8 cellular contexts compared by ENCODE assay signal in the genomic region with DNA sequence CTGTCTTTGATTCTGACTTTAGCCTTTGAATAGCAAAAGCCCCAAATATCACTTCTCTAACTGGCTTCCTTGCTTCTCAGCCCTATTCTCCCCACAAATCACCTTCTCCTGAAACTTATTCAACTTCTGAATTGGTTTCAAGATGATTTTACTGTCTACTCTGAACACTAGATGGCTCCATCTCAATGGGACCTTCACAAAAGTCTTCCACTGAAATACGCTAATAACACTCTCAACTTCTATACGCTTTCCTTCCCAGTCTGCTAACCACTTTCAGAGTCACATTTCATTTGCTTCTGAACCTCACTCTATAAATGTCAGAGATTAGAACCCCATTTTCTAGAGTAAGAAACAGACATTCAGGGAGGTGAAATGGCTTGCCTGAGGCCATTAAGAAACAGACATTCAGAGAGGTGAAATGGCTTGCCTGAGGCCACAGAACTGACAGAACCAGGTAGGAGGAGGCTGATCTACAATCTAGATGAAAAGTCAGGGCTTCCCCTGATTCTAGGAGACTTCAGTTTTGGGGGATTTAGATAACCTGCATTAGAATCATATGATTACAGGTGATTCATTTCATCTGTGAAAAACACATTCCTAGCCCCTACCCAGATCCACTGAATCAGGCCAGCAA. TPM values are rescaled to one million over a fixed set of nuclear protein-coding genes. Genes with fewer than 3 reads are reported as not detected.
A peak's percentile ranks its signal among the peaks of the same experiment; 100 is the strongest.
DNase-seq lines count a peak whose midpoint lies in the region; ATAC-seq and TF ChIP-seq lines count a peak whose summit lies in the region.

No MANE protein-coding gene starts in this region.

- peaks cover 76% of the 10 kb centered on the region for H3K36me3 ChIP-seq in GM23338 (ENCODE audit: insufficient read depth)

- no peaks in the 10 kb centered on the region for H3K27me3 ChIP-seq in GM23338 (ENCODE audit: insufficient read depth)

- peaks cover 32% of the 10 kb centered on the region for H3K36me3 Mint-ChIP-seq in GM23338 (ENCODE audit: low read depth)

- H3K4me1 ChIP-seq in GM23338 (ENCODE audit: insufficient read depth): no peaks in the 10 kb centered on the region

- H3F3A ChIP-seq in GM23338 (replicated peaks; ENCODE audit: low read depth): 0 out of 2 replicates have a peak, but pooled peaks cover 4% of the 10 kb centered on the region

- no peak overlapping the region for H3K4me2 ChIP-seq in GM23338

- peak; percentile 47 to 50 for TF ChIP-seq CTCF in GM23338 (conservative IDR thresholded peaks at IDR 0.05; ENCODE audit: low read depth in 2 of 2)

- H3K27me3 Mint-ChIP-seq in GM23338 (ENCODE audit: insufficient read depth, low read depth, poor library complexity): peaks cover 3% of the 10 kb centered on the region

- H3K4me3 Mint-ChIP-seq in GM23338: no peak overlapping the region

- no peaks in the 10 kb centered on the region for H3K9me3 Mint-ChIP-seq in GM23338

- H3K27ac ChIP-seq in GM23338 (ENCODE audit: low read depth): no peak overlapping the region

- no peaks in the 10 kb centered on the region for H3K4me1 Mint-ChIP-seq in GM23338

- H3K4me3 ChIP-seq in GM23338: no peak overlapping the region

- peaks cover 41% of the 10 kb centered on the region for H4K20me1 ChIP-seq in GM23338 (replicated peaks; ENCODE audit: insufficient read depth)

- H2AFZ ChIP-seq in GM23338: no peak overlapping the region

- H3K79me2 ChIP-seq in GM23338 (replicated peaks; ENCODE audit: insufficient read depth): peaks cover 50% of the 10 kb centered on the region

- no peak for ATAC-seq in GM23338

- H3K9me2 ChIP-seq in GM23338 (ENCODE audit: insufficient read depth): no peaks in the 10 kb centered on the region

- no peak overlapping the region for H3K27ac Mint-ChIP-seq in GM23338

- DNase-seq in Ammon's horn (ENCODE audit: low spot score): peak; percentile 78
- peak; percentile 48 for DNase-seq in GM23338 (ENCODE audit: low spot score)
- peak; percentile 27 for DNase-seq in SW480 (ENCODE audit: low spot score)
- peak; percentile 42 for DNase-seq in foreskin melanocyte
- DNase-seq in putamen (ENCODE audit: low spot score): peak; percentile 59
- DNase-seq in NCI-H1417 treated with DMSO at 0.1 percent for 48 hours (lab: John Stamatoyannopoulos, UW): no peak
- no peak for DNase-seq in HuH-7.5 (ENCODE audit: low spot score)
- DNase-seq in NCI-H1436 treated with DMSO at 0.1 percent for 48 hours (lab: John Stamatoyannopoulos, UW): no peak

TF ChIP-seq in GM23338, 12 proteins besides CTCF, POLR2A, EP300 and RAD21 (continues in another document):
- TF ChIP-seq CREB1 (CRISPR knock-in tag; IDR thresholded peaks at IDR 0.05; ENCODE audit: low read depth) (no peak), ZNF331 (CRISPR knock-in tag; IDR thresholded peaks at IDR 0.05; ENCODE audit: low read depth) (no peak), STAT1 (IDR thresholded peaks at IDR 0.05; ENCODE audit: unreplicated experiment) (no peak), POLR2AphosphoS5 (IDR thresholded peaks at IDR 0.05; ENCODE audit: low read depth) (no peak), NANOG (IDR thresholded peaks at IDR 0.05; ENCODE audit: borderline replicate concordance) (no peak), ZNF114 (CRISPR knock-in tag; IDR thresholded peaks at IDR 0.05) (no peak), EZH2 (IDR thresholded peaks at IDR 0.05; ENCODE audit: low read depth, unreplicated experiment) (no peak), JUNB (IDR thresholded peaks at IDR 0.05; ENCODE audit: unreplicated experiment) (no peak)
- TF ChIP-seq, protein P1, sequence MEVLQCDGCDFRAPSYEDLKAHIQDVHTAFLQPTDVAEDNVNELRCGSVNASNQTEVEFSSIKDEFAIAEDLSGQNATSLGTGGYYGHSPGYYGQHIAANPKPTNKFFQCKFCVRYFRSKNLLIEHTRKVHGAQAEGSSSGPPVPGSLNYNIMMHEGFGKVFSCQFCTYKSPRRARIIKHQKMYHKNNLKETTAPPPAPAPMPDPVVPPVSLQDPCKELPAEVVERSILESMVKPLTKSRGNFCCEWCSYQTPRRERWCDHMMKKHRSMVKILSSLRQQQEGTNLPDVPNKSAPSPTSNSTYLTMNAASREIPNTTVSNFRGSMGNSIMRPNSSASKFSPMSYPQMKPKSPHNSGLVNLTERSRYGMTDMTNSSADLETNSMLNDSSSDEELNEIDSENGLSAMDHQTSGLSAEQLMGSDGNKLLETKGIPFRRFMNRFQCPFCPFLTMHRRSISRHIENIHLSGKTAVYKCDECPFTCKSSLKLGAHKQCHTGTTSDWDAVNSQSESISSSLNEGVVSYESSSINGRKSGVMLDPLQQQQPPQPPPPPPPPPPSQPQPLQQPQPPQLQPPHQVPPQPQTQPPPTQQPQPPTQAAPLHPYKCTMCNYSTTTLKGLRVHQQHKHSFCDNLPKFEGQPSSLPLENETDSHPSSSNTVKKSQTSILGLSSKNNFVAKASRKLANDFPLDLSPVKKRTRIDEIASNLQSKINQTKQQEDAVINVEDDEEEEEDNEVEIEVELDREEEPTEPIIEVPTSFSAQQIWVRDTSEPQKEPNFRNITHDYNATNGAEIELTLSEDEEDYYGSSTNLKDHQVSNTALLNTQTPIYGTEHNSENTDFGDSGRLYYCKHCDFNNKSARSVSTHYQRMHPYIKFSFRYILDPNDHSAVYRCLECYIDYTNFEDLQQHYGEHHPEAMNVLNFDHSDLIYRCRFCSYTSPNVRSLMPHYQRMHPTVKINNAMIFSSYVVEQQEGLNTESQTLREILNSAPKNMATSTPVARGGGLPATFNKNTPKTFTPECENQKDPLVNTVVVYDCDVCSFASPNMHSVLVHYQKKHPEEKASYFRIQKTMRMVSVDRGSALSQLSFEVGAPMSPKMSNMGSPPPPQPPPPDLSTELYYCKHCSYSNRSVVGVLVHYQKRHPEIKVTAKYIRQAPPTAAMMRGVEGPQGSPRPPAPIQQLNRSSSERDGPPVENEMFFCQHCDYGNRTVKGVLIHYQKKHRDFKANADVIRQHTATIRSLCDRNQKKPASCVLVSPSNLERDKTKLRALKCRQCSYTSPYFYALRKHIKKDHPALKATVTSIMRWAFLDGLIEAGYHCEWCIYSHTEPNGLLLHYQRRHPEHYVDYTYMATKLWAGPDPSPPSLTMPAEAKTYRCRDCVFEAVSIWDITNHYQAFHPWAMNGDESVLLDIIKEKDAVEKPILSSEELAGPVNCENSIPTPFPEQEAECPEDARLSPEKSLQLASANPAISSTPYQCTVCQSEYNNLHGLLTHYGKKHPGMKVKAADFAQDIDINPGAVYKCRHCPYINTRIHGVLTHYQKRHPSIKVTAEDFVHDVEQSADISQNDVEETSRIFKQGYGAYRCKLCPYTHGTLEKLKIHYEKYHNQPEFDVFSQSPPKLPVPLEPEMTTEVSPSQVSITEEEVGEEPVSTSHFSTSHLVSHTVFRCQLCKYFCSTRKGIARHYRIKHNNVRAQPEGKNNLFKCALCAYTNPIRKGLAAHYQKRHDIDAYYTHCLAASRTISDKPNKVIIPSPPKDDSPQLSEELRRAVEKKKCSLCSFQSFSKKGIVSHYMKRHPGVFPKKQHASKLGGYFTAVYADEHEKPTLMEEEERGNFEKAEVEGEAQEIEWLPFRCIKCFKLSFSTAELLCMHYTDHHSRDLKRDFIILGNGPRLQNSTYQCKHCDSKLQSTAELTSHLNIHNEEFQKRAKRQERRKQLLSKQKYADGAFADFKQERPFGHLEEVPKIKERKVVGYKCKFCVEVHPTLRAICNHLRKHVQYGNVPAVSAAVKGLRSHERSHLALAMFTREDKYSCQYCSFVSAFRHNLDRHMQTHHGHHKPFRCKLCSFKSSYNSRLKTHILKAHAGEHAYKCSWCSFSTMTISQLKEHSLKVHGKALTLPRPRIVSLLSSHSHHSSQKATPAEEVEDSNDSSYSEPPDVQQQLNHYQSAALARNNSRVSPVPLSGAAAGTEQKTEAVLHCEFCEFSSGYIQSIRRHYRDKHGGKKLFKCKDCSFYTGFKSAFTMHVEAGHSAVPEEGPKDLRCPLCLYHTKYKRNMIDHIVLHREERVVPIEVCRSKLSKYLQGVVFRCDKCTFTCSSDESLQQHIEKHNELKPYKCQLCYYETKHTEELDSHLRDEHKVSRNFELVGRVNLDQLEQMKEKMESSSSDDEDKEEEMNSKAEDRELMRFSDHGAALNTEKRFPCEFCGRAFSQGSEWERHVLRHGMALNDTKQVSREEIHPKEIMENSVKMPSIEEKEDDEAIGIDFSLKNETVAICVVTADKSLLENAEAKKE (CRISPR knock-in tag; IDR thresholded peaks at IDR 0.05): no peak
- TF ChIP-seq, protein P2, sequence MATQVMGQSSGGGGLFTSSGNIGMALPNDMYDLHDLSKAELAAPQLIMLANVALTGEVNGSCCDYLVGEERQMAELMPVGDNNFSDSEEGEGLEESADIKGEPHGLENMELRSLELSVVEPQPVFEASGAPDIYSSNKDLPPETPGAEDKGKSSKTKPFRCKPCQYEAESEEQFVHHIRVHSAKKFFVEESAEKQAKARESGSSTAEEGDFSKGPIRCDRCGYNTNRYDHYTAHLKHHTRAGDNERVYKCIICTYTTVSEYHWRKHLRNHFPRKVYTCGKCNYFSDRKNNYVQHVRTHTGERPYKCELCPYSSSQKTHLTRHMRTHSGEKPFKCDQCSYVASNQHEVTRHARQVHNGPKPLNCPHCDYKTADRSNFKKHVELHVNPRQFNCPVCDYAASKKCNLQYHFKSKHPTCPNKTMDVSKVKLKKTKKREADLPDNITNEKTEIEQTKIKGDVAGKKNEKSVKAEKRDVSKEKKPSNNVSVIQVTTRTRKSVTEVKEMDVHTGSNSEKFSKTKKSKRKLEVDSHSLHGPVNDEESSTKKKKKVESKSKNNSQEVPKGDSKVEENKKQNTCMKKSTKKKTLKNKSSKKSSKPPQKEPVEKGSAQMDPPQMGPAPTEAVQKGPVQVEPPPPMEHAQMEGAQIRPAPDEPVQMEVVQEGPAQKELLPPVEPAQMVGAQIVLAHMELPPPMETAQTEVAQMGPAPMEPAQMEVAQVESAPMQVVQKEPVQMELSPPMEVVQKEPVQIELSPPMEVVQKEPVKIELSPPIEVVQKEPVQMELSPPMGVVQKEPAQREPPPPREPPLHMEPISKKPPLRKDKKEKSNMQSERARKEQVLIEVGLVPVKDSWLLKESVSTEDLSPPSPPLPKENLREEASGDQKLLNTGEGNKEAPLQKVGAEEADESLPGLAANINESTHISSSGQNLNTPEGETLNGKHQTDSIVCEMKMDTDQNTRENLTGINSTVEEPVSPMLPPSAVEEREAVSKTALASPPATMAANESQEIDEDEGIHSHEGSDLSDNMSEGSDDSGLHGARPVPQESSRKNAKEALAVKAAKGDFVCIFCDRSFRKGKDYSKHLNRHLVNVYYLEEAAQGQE (IDR thresholded peaks at IDR 0.05; ENCODE audit: unreplicated experiment): no peak

RNA-seq across cellular contexts. Expression of a gene that starts 20.6 kb away (rescaled TPM):
- total RNA-seq in GM23338 (2014; rRNA removed; shearing (Covaris generic)): 63.3 and 63.8 TPM in 2 replicates
- polyA plus RNA-seq in GM23338 (2016; fragmentation: Nextera tagmentation; extraction: Ambion mirVana): 33.1 and 36.0 TPM in 2 replicates

RNA-seq across cellular contexts. Expression of a gene that starts 21.1 kb away (rescaled TPM):
- 125 and 137 TPM in 2 replicates for total RNA-seq in GM23338 (2014; rRNA removed; shearing (Covaris generic))
- 45.1 and 58.3 TPM in 2 replicates for polyA plus RNA-seq in GM23338 (2016; fragmentation: Nextera tagmentation; extraction: Ambion mirVana)

Comparison
In these comparisons a context has a peak if more than half of its experiments do, and no peak if none do; other contexts are left out.
1. DNase-seq: peak in Ammon's horn (single experiment), GM23338 (single experiment), SW480 (single experiment), foreskin melanocyte (single experiment) and putamen (single experiment); none in NCI-H1417 treated with DMSO at 0.1 percent for 48 hours (single experiment), HuH-7.5 (single experiment) and NCI-H1436 treated with DMSO at 0.1 percent for 48 hours (single experiment).